In genomic region chr5:157731272-157732129, GRCh38 we compare ENCODE assay signal across 8 cellular contexts. TPM values are rescaled to one million over a fixed set of nuclear protein-coding genes. Genes with fewer than 3 reads are reported as not detected.
DNase-seq lines count a peak whose midpoint lies in the region; ATAC-seq and TF ChIP-seq lines count a peak whose summit lies in the region.

Gene THG1L (plus strand): TSS chr5:157731420. CDS start chr5:157731441, 21 bp downstream.

- H3K36me3 ChIP-seq in mucosa of descending colon (ENCODE audit: low read depth), result no peaks in the 10 kb centered on the region

- peak within 1 kb of the TSS; percentile 97 to 99 (median 98) for H3K27ac Mint-ChIP-seq in IgD-negative memory B cell

- no peak for TF ChIP-seq CTCF in epithelial cell of esophagus (IDR thresholded peaks at IDR 0.05; ENCODE audit: insufficient read depth, low read depth, low read length, missing control alignments)
- no peak for TF ChIP-seq CTCF in mucosa of descending colon (IDR thresholded peaks at IDR 0.05)

- peak within 1 kb of the TSS; percentile 90 for H3K4me3 ChIP-seq in epithelial cell of esophagus (ENCODE audit: low read length)
- peak within 1 kb of the TSS; percentile 50 for H3K4me3 ChIP-seq in mucosa of descending colon

- H3K4me1 Mint-ChIP-seq in IgD-negative memory B cell, result peaks cover 26 to 34% (median 30%) of the 10 kb centered on the region in 3 donors

- H3K36me3 Mint-ChIP-seq in IgD-negative memory B cell, result peaks cover 1% of the 10 kb centered on the region

- intact Hi-C loops in mucosa of descending colon (cut with DNase I, micrococcal nuclease), result no loop called here

- peak; percentile 92 for ATAC-seq in GM21529 (IDR thresholded peaks at IDR 0.05; ENCODE audit: unreplicated experiment)
- ATAC-seq in mucosa of descending colon, result peak; percentile 98

- no peaks in the 10 kb centered on the region for H3K9me3 Mint-ChIP-seq in IgD-negative memory B cell

- no peaks in the 10 kb centered on the region for H3K27me3 Mint-ChIP-seq in IgD-negative memory B cell

- DNase-seq in DMS 273 treated with DMSO at 0.1 percent for 48 hours (lab: John Stamatoyannopoulos, UW), result peak; percentile 94
- DNase-seq in OCI-M2 (lab: John Stamatoyannopoulos, UW; ENCODE audit: unreplicated experiment), result peak; percentile 91
- peak; percentile 99 for DNase-seq in activated T-cell treated with anti-CD3 and anti-CD28 coated beads for 4 hours
- peak; percentile 99 for DNase-seq in epithelial cell of esophagus (ENCODE audit: low read depth)
- DNase-seq in mucosa of descending colon, result peak; percentile 99 to 100 (median 99)
- DNase-seq in stimulated activated CD8-positive, alpha-beta memory T cell treated with anti-CD3 and anti-CD28 coated beads, Interleukin-4, amount 100 ng/mL, for 24 hours (ENCODE audit: low read depth), result peak; percentile 97

- H3K4me3 Mint-ChIP-seq in IgD-negative memory B cell, result peak within 1 kb of the TSS; percentile 98 to 100 (median 99)

- no peaks in the 10 kb centered on the region for H3K9me3 ChIP-seq in mucosa of descending colon

- peaks cover 9% of the 10 kb centered on the region for H3K4me1 ChIP-seq in mucosa of descending colon (ENCODE audit: low read depth)

RNA-seq across cellular contexts. Expression of gene THG1L, which starts in this region (rescaled TPM):
- polyA plus RNA-seq in IgD-negative memory B cell, result 12.7 TPM
- 10 to 100 TPM; 14.0 to 22.0 (median 14.5) TPM for total RNA-seq in mucosa of descending colon

Comparison
In these comparisons a context has a peak if more than half of its experiments do, and no peak if none do; other contexts are left out.
1. Peak in every context shown above with its lines: DNase-seq, ATAC-seq and H3K4me3 ChIP-seq.